21 cellular contexts compared by ENCODE assay signal in the genomic region with DNA sequence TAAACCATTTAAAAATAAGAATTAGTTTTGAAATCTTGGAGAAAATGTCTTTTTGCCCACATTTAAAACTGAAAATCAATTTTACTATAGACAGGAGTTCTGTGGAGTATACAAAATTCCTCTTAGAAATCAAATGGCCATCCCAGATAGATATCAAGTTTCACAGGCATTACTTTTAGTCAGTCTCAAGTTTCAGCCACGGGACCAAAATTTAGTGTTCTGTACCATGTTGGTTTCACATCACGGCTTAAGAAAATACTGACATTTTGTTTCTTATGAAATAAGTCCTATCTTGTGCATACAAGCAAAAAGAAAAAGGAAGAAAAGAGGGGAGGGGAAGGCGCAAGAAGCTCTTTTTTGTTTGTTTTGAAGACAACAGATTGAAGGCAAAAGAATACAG. TPM values are rescaled to one million over a fixed set of nuclear protein-coding genes. Genes with fewer than 3 reads are reported as not detected.
DNase-seq lines count a peak whose midpoint lies in the region; ATAC-seq and TF ChIP-seq lines count a peak whose summit lies in the region.
"Had no signal": no experiment of that assay in that cellular context is flagged by ENCODE, and none has a peak within 500 bp of the region (broad histone marks: within the 10 kb centered on the region; RNA-seq: fewer than 3 reads in every experiment).

No MANE protein-coding gene starts in this region.

- 27 to 70% methylated on average over 2 to 3 of the region's 3 CpGs for WGBS in gastroesophageal sphincter (ENCODE audit: low coverage in 1 of 2), 2 donors

- peak overlapping the region; percentile 88 for H3K27ac Mint-ChIP-seq in mesothelial cell of epicardium
- H3K27ac Mint-ChIP-seq: CD4-positive, CD25-positive, alpha-beta regulatory T cell had no signal

- no peak overlapping the region for H3K27ac ChIP-seq in gastroesophageal sphincter

- H3K27me3 ChIP-seq in gastroesophageal sphincter, result no peaks in the 10 kb centered on the region
- H3K27me3 ChIP-seq: BE2C, MG63 had no signal

- peaks cover 0 to 16% (median 3%) of the 10 kb centered on the region in 3 donors for H3K4me1 ChIP-seq in gastroesophageal sphincter
- H3K4me1 ChIP-seq: BE2C had no signal

- peaks cover 7% of the 10 kb centered on the region for H3K9me3 Mint-ChIP-seq in mesothelial cell of epicardium

- peak; percentile 13 for DNase-seq in COLO829 (ENCODE audit: low spot score)
- DNase-seq in LHCN-M2 (ENCODE audit: low read depth), result peak; percentile 65
- DNase-seq in fibroblast of gingiva (ENCODE audit: low read depth), result peak; percentile 83
- no peak for DNase-seq in mesothelial cell of epicardium (ENCODE audit: low spot score in 2 of 2, unreplicated experiment in 2 of 2)
- DNase-seq in LoVo (ENCODE audit: low spot score), result no peak
- DNase-seq in T-helper 1 cell, result no peak
- DNase-seq in dermis blood vessel endothelial cell, result no peak
- DNase-seq: BE2C; Caco-2; CD4-positive, CD25-positive, alpha-beta regulatory T cell; EL; KG1; MG63; NCI-H1105; NCI-H2081 treated with DMSO at 0.1 percent for 48 hours; NCI-H226; NCI-H524 treated with DMSO at 0.1 percent for 48 hours; SHP77; SK-N-SH had no signal

- H3K4me3 ChIP-seq in gastroesophageal sphincter, result no peak overlapping the region
- H3K4me3 ChIP-seq: MG63 had no signal

- peaks cover 0 to 13% of the 10 kb centered on the region in 2 donors for H3K36me3 ChIP-seq in gastroesophageal sphincter
- H3K36me3 ChIP-seq: BE2C had no signal

- TF ChIP-seq CTCF in mesothelial cell of epicardium (IDR thresholded peaks at IDR 0.05; ENCODE audit: unreplicated experiment) (no peak), gastroesophageal sphincter (IDR thresholded peaks at IDR 0.05) (no peak)

- H3K36me3 Mint-ChIP-seq in mesothelial cell of epicardium, result peaks cover 35% of the 10 kb centered on the region

- no peak for TF ChIP-seq POLR2A in gastroesophageal sphincter (IDR thresholded peaks at IDR 0.05)

- H3K9me3 ChIP-seq in gastroesophageal sphincter, result no peaks in the 10 kb centered on the region
- H3K9me3 ChIP-seq: BE2C, Caco-2, MG63, SK-N-SH had no signal

- no peak overlapping the region for H3K4me3 Mint-ChIP-seq in mesothelial cell of epicardium
- H3K4me3 Mint-ChIP-seq: CD4-positive, CD25-positive, alpha-beta regulatory T cell had no signal

- no peak for ATAC-seq in gastroesophageal sphincter
- ATAC-seq: HepG2 had no signal

- peaks cover 21% of the 10 kb centered on the region for H3K4me1 Mint-ChIP-seq in mesothelial cell of epicardium

- no peaks in the 10 kb centered on the region for H3K27me3 Mint-ChIP-seq in mesothelial cell of epicardium (ENCODE audit: low read depth)
- H3K27me3 Mint-ChIP-seq: CD4-positive, CD25-positive, alpha-beta regulatory T cell had no signal

- no peak for TF ChIP-seq EP300 in gastroesophageal sphincter (IDR thresholded peaks at IDR 0.05)

RNA-seq across cellular contexts. Expression of a gene that starts 45.7 kb away (rescaled TPM):
- total RNA-seq in LHCN-M2 (2014; rRNA removed) (83.7 and 94.0 TPM in 2 replicates), mesothelial cell of epicardium (52.8 to 54.2 TPM (median 53.9 TPM) in 3 replicates), dermis blood vessel endothelial cell (49.9 and 56.8 TPM in 2 replicates), gastroesophageal sphincter (10 to 100 TPM; 26.1 to 48.8 (median 39.1) TPM)
- 43.4 TPM for polyA plus RNA-seq in LHCN-M2 (2012)

RNA-seq across cellular contexts. Expression of a gene that starts 59.4 kb away (rescaled TPM):
- total RNA-seq in LHCN-M2 (2014; rRNA removed) (215 and 238 TPM in 2 replicates), mesothelial cell of epicardium (185 to 198 TPM (median 189 TPM) in 3 replicates), dermis blood vessel endothelial cell (236 and 391 TPM in 2 replicates), gastroesophageal sphincter (100 to 1,000 TPM; 290 to 425 (median 324) TPM)
- polyA plus RNA-seq in LHCN-M2 (2012), result 412 TPM

RNA-seq across cellular contexts. Expression of a gene that starts 59.5 kb away (rescaled TPM):
- total RNA-seq in LHCN-M2 (2014; rRNA removed) (51.9 and 53.3 TPM in 2 replicates), mesothelial cell of epicardium (3.1 to 3.8 TPM (median 3.3 TPM) in 3 replicates), dermis blood vessel endothelial cell (12.6 and 14.0 TPM in 2 replicates), gastroesophageal sphincter (10 to 100 TPM in 1 of 4 donors, 1 to 10 TPM in 3; 1.6 to 11.8 (median 4.6) TPM)
- 88.2 TPM for polyA plus RNA-seq in LHCN-M2 (2012)
- total RNA-seq: CD4-positive, CD25-positive, alpha-beta regulatory T cell had no signal
- polyA plus RNA-seq: CD4-positive, CD25-positive, alpha-beta regulatory T cell had no signal

Comparison
In these comparisons a context has a peak if more than half of its experiments do, and no peak if none do; other contexts are left out.
1. DNase-seq: peak in COLO829 (single experiment), LHCN-M2 (single experiment) and fibroblast of gingiva (single experiment); none in mesothelial cell of epicardium (0 of 2), LoVo (single experiment), T-helper 1 cell (0 of 5) and dermis blood vessel endothelial cell (single experiment).